8 cellular contexts compared by ENCODE assay signal in the genomic region with DNA sequence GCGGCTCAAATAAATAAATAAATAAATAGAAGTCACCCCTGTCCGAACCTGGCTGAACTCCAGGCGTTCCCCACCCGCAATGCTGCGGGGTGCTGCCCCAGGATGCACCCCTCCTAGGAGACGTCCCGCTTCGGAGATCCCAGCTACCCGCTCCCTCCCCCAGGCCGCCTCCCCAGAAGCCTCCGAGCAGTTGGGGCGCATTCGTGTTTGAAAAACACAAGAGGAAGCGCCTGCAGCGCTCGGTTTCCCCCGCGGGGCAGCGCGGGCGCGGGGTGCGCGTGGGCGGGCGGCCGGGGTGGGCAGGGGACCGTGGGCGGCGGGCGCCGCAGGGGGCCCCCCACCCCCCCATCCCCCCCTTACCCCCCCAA. TPM values are rescaled to one million over a fixed set of nuclear protein-coding genes. Genes with fewer than 3 reads are reported as not detected.
A peak's percentile ranks its signal among the peaks of the same experiment; 100 is the strongest.
DNase-seq lines count a peak whose midpoint lies in the region; ATAC-seq and TF ChIP-seq lines count a peak whose summit lies in the region.

No MANE protein-coding gene starts in this region.

- peak; percentile 17 for ATAC-seq in GM21825 (IDR thresholded peaks at IDR 0.05; ENCODE audit: unreplicated experiment)
- ATAC-seq in GM21786 (IDR thresholded peaks at IDR 0.05; ENCODE audit: unreplicated experiment): no peak
- no peak for ATAC-seq in GM19328 (IDR thresholded peaks at IDR 0.05; ENCODE audit: unreplicated experiment)

- no peak for TF ChIP-seq EP300 in stomach (IDR thresholded peaks at IDR 0.05)

- H3K36me3 ChIP-seq in liver (ENCODE audit: control insufficient read depth in 4 of 4, insufficient read depth in 3 of 4, low read depth in 1 of 4, low read length in 3 of 4) (no peaks in the 10 kb centered on the region), stomach (no peaks in the 10 kb centered on the region)

- H3K4me3 Mint-ChIP-seq in T-helper 2 cell treated with Interferon-gamma antibody and Interleukin-4, amounts not matched to agents 5 μg/mL and 100 μg/mL, for 36 hours: peak overlapping the region; percentile 86

- H3K9ac ChIP-seq in liver (ENCODE audit: low read depth in 1 of 2, low read length in 2 of 2): peak overlapping the region; percentile 56 to 65

- no peak for DNase-seq in T-helper 2 cell treated with Interferon-gamma antibody and Interleukin-4, amounts not matched to agents 5 μg/mL and 100 μg/mL, for 36 hours (ENCODE audit: low spot score)
- no peak for DNase-seq in coronary artery (ENCODE audit: low spot score)
- DNase-seq in stomach: no peak
- no peak for DNase-seq in superior temporal gyrus (ENCODE audit: extremely low spot score)

- peaks cover 15% of the 10 kb centered on the region for H3K36me3 Mint-ChIP-seq in T-helper 2 cell treated with Interferon-gamma antibody and Interleukin-4, amounts not matched to agents 5 μg/mL and 100 μg/mL, for 36 hours (ENCODE audit: low read depth)

- TF ChIP-seq CTCF in coronary artery (IDR thresholded peaks at IDR 0.05) (no peak), liver (IDR thresholded peaks at IDR 0.05; ENCODE audit: low read depth, low read length, missing input control) (no peak), stomach (IDR thresholded peaks at IDR 0.05) (no peak)

- intact Hi-C loops in stomach (cut with DNase I; ENCODE audit: low total_unique reads): no loop called here

- H3K27ac ChIP-seq in coronary artery (peak overlapping the region; percentile 61 to 68), liver (ENCODE audit: low read depth in 1 of 2, low read length in 2 of 2) (peak overlapping the region; percentile 83 to 91), stomach (peak overlapping the region; percentile 52 to 88 (median 82))

- H3K9me3 ChIP-seq in liver (ENCODE audit: control insufficient read depth in 4 of 4, low read length in 3 of 4) (no peaks in the 10 kb centered on the region), stomach (no peaks in the 10 kb centered on the region)

- no peak for TF ChIP-seq RAD21 in liver (IDR thresholded peaks at IDR 0.05)

- peak overlapping the region; percentile 80 for H3K27ac Mint-ChIP-seq in T-helper 2 cell treated with Interferon-gamma antibody and Interleukin-4, amounts not matched to agents 5 μg/mL and 100 μg/mL, for 36 hours

- H3K4me3 ChIP-seq in coronary artery (peak overlapping the region; percentile 76), liver (ENCODE audit: low read depth in 1 of 3, low read length in 3 of 3) (peak overlapping the region; percentile 56 to 73 (median 70)), stomach (peak overlapping the region; percentile 51 to 64 (median 54))

- H3K4me1 ChIP-seq in liver (ENCODE audit: control insufficient read depth in 4 of 4, insufficient read depth in 4 of 4, low read length in 3 of 4): peaks cover 2 to 11% (median 5%) of the 10 kb centered on the region in 4 donors
- H3K4me1 ChIP-seq in stomach: peaks cover 30 to 46% (median 34%) of the 10 kb centered on the region in 4 donors

- H3K9me3 Mint-ChIP-seq in T-helper 2 cell treated with Interferon-gamma antibody and Interleukin-4, amounts not matched to agents 5 μg/mL and 100 μg/mL, for 36 hours: peaks cover 6% of the 10 kb centered on the region

- no peaks in the 10 kb centered on the region for H3K27me3 Mint-ChIP-seq in T-helper 2 cell treated with Interferon-gamma antibody and Interleukin-4, amounts not matched to agents 5 μg/mL and 100 μg/mL, for 36 hours (ENCODE audit: low read depth)

- 7% methylated on average over 32 of the region's 32 CpGs for WGBS in liver
- WGBS in stomach, 5 donors: 0 to 3% (median 1%) methylated on average over 5 to 31 of the region's 32 CpGs

- H3K27me3 ChIP-seq in liver (ENCODE audit: control insufficient read depth in 4 of 4, insufficient read depth in 4 of 4, low read length in 3 of 4) (no peaks in the 10 kb centered on the region), stomach (no peaks in the 10 kb centered on the region)

- no peak for TF ChIP-seq POLR2A in stomach (IDR thresholded peaks at IDR 0.05)

- H3K4me1 Mint-ChIP-seq in T-helper 2 cell treated with Interferon-gamma antibody and Interleukin-4, amounts not matched to agents 5 μg/mL and 100 μg/mL, for 36 hours (ENCODE audit: low read depth): peaks cover 53% of the 10 kb centered on the region

TF ChIP-seq in liver, 16 proteins besides CTCF, POLR2A, EP300 and RAD21:
- TF ChIP-seq HNF4G (IDR thresholded peaks at IDR 0.05) (no peak), FOXA2 (IDR thresholded peaks at IDR 0.05) (no peak), TAF1 (conservative IDR thresholded peaks at IDR 0.05) (no peak), YY1 (IDR thresholded peaks at IDR 0.05) (no peak), EGR1 (IDR thresholded peaks at IDR 0.05; ENCODE audit: low read depth in 2 of 2) (no peak), NR2F2 (IDR thresholded peaks at IDR 0.05) (no peak), JUND (IDR thresholded peaks at IDR 0.05) (no peak), HNF4A (conservative IDR thresholded peaks at IDR 0.05) (no peak), FOXA1 (IDR thresholded peaks at IDR 0.05) (no peak)
- TF ChIP-seq, protein P1, sequence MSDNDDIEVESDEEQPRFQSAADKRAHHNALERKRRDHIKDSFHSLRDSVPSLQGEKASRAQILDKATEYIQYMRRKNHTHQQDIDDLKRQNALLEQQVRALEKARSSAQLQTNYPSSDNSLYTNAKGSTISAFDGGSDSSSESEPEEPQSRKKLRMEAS (IDR thresholded peaks at IDR 0.05): no peak

RNA-seq across cellular contexts. Expression of a gene that starts 27.3 kb away (rescaled TPM):
- 1 to 10 TPM; 4.7 to 5.1 TPM for total RNA-seq in liver
- polyA plus RNA-seq in liver: 1 to 10 TPM; 2.2 to 4.0 TPM
- total RNA-seq in stomach: 1 to 10 TPM in 3 of 5 donors, under 1 TPM in 1, not detected in 1; 0.58 to 9.4 (median 2.8) TPM
- 1 to 10 TPM; 2.0 to 3.5 (median 2.1) TPM for polyA plus RNA-seq in stomach

RNA-seq across cellular contexts. Expression of a gene that starts 34.2 kb away (rescaled TPM):
- total RNA-seq in liver (10 to 100 TPM; 14.8 to 34.3 TPM), stomach (100 to 1,000 TPM in 1 of 5 donors, 10 to 100 TPM in 4; 10.3 to 122 (median 18.7) TPM)
- polyA plus RNA-seq in liver (10 to 100 TPM; 12.5 to 22.3 TPM), stomach (100 to 1,000 TPM; 126 to 146 (median 129) TPM)
